Comparison of ENCODE assay signal across 15 cellular contexts in genomic region chr2:198630384-198630783, GRCh38.
DNase-seq lines count a peak whose midpoint lies in the region; ATAC-seq and TF ChIP-seq lines count a peak whose summit lies in the region.
"Had no signal": no experiment of that assay in that cellular context is flagged by ENCODE, and none has a peak within 500 bp of the region (broad histone marks: within the 10 kb centered on the region; RNA-seq: fewer than 3 reads in every experiment).

No MANE protein-coding gene starts in this region.

- POLR2A ChIA-PET in RWPE1 (lab: Yijun Ruan, JAX; ENCODE audit: low non-redundant PET) = no interaction called here

- no peak for TF ChIP-seq CTCF in RWPE1 (conservative IDR thresholded peaks at IDR 0.05; ENCODE audit: low read depth)

- DNase-seq in AG20443 (ENCODE audit: low spot score) = peak; percentile 9
- peak; percentile 9 for DNase-seq in HPDE6-E6E7 (ENCODE audit: extremely low spot score)
- DNase-seq in RWPE1 (ENCODE audit: low spot score) = peak; percentile 12
- DNase-seq in fibroblast of peridontal ligament (ENCODE audit: extremely low read depth) = peak; percentile 21
- DNase-seq in central memory CD4-positive, alpha-beta T cell = no peak
- DNase-seq in OCI-M1 (lab: John Stamatoyannopoulos, UW) = no peak
- DNase-seq: CD4-positive, CD25-positive, alpha-beta regulatory T cell; DMS53; GF-D8 had no signal

- ATAC-seq in HG02970 (IDR thresholded peaks at IDR 0.05; ENCODE audit: low FRiP score, unreplicated experiment) (no peak), HG02938 (IDR thresholded peaks at IDR 0.05; ENCODE audit: unreplicated experiment) (no peak)
- ATAC-seq: A549, HCT116, K562 had no signal

- CTCF ChIA-PET in RWPE1 (lab: Yijun Ruan, JAX) = interaction anchor here (0.5 kb wide), 1 partner anchor 15 kb away, joined by 3 read pairs; no protein-coding TSS in a partner anchor

- no peak overlapping the region for H3K27ac ChIP-seq in RWPE1
- H3K27ac ChIP-seq: A549; BLaER1 treated with 17β-estradiol and CSF1 and Interleukin-3, amounts not matched to agents 10 nM and 100 nM had no signal

Comparison
In these comparisons a context has a peak if more than half of its experiments do, and no peak if none do; other contexts are left out.
1. DNase-seq: peak in AG20443 (single experiment), HPDE6-E6E7 (single experiment), RWPE1 (single experiment) and fibroblast of peridontal ligament (single experiment); none in central memory CD4-positive, alpha-beta T cell (single experiment) and OCI-M1 (single experiment).